24 cellular contexts compared by ENCODE assay signal in the genomic region with DNA sequence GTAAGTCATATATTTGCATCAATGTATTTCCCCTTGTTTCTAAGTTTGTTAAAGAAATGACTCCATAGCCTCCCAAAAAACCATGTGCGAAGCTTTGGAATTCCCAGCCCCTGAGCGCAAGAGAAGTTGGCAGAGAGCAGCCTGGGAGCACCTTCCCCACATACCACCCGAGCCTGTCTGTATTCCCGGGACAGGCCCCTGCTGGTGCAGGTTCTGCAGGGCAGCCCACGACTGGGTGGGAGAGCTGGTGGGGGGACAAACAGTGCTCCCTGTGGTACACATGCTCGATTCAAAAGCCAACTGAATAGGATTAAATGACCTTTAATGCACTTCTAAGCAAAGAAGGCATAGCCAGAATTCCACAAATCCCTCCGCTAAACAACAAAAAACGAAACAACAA.
"Had no signal": no experiment of that assay in that cellular context is flagged by ENCODE, and none has a peak within 500 bp of the region (broad histone marks: within the 10 kb centered on the region; RNA-seq: fewer than 3 reads in every experiment).

No MANE protein-coding gene starts in this region.

- H3K4me3 ChIP-seq: lower lobe of right lung, ovary, right atrium auricular region, right lobe of liver, skin epidermis, suprapubic skin, thoracic aorta, tibial artery, upper lobe of right lung had no signal

- H3K4me3 Mint-ChIP-seq: immature natural killer cell; naive thymus-derived CD8-positive, alpha-beta T cell; nephron; neural crest cell; stimulated activated effector memory CD8-positive, alpha-beta T cell treated with anti-CD3 and anti-CD28 coated beads, Interleukin-12 subunit alpha, Interleukin-12 subunit beta, amount 100 ng/mL, for 72 hours; stimulated activated naive CD8-positive, alpha-beta T cell treated with anti-CD3 and anti-CD28 coated beads, Interleukin-15, Interleukin-2, amounts not matched to agents 100 ng/mL and 50 ng/mL, for 24 hours had no signal

- H3K36me3 Mint-ChIP-seq: immature natural killer cell; stimulated activated effector memory CD8-positive, alpha-beta T cell treated with anti-CD3 and anti-CD28 coated beads, Interleukin-12 subunit alpha, Interleukin-12 subunit beta, amount 100 ng/mL, for 72 hours had no signal

- H3K36me3 ChIP-seq: lower lobe of right lung, ovary, right atrium auricular region, suprapubic skin, thoracic aorta, tibial artery, upper lobe of right lung had no signal

- H3K9me3 ChIP-seq: lower lobe of right lung, ovary, right lobe of liver, suprapubic skin, thoracic aorta, upper lobe of right lung had no signal

- H3K9me3 Mint-ChIP-seq: stimulated activated effector memory CD8-positive, alpha-beta T cell treated with anti-CD3 and anti-CD28 coated beads, Interleukin-12 subunit alpha, Interleukin-12 subunit beta, amount 100 ng/mL, for 72 hours had no signal

- H3K4me1 Mint-ChIP-seq: stimulated activated effector memory CD8-positive, alpha-beta T cell treated with anti-CD3 and anti-CD28 coated beads, Interleukin-12 subunit alpha, Interleukin-12 subunit beta, amount 100 ng/mL, for 72 hours had no signal

- DNase-seq: hypothalamus; immature natural killer cell; lower lobe of right lung; mammary epithelial cell; mesenchymal stem cell; naive thymus-derived CD8-positive, alpha-beta T cell; ovary; stimulated activated CD4-positive, alpha-beta T cell treated with anti-CD3 and anti-CD28 coated beads, Interleukin-12 subunit alpha, Interleukin-12 subunit beta, amount 100 ng/mL, for 4 hours; stimulated activated CD4-positive, alpha-beta T cell treated with anti-CD3 and anti-CD28 coated beads, Interleukin-15, amount 100 ng/mL, for 24 hours; stimulated activated CD4-positive, alpha-beta T cell treated with anti-CD3 and anti-CD28 coated beads, Interleukin-4, amount 100 ng/mL, for 24 hours; stimulated activated naive CD4-positive, alpha-beta T cell; trophoblast cell; upper lobe of right lung had no signal

- H3K27ac Mint-ChIP-seq: immature natural killer cell; naive thymus-derived CD8-positive, alpha-beta T cell; nephron; progenitor cell of endocrine pancreas; stimulated activated effector memory CD8-positive, alpha-beta T cell treated with anti-CD3 and anti-CD28 coated beads, Interleukin-12 subunit alpha, Interleukin-12 subunit beta, amount 100 ng/mL, for 72 hours; stimulated activated naive CD8-positive, alpha-beta T cell treated with anti-CD3 and anti-CD28 coated beads, Interleukin-15, Interleukin-2, amounts not matched to agents 100 ng/mL and 50 ng/mL, for 24 hours had no signal

- H3K27me3 ChIP-seq: ovary, right atrium auricular region, right lobe of liver, suprapubic skin, upper lobe of right lung had no signal

- H3K4me1 ChIP-seq: lower lobe of right lung, upper lobe of right lung had no signal

- ATAC-seq: lower lobe of right lung; naive thymus-derived CD8-positive, alpha-beta T cell; right lobe of liver; stimulated activated effector memory CD8-positive, alpha-beta T cell treated with anti-CD3 and anti-CD28 coated beads, Interleukin-12 subunit alpha, Interleukin-12 subunit beta, amount 100 ng/mL, for 72 hours; upper lobe of right lung had no signal
